Comparison of ENCODE assay signal across 13 cellular contexts in the genomic region with DNA sequence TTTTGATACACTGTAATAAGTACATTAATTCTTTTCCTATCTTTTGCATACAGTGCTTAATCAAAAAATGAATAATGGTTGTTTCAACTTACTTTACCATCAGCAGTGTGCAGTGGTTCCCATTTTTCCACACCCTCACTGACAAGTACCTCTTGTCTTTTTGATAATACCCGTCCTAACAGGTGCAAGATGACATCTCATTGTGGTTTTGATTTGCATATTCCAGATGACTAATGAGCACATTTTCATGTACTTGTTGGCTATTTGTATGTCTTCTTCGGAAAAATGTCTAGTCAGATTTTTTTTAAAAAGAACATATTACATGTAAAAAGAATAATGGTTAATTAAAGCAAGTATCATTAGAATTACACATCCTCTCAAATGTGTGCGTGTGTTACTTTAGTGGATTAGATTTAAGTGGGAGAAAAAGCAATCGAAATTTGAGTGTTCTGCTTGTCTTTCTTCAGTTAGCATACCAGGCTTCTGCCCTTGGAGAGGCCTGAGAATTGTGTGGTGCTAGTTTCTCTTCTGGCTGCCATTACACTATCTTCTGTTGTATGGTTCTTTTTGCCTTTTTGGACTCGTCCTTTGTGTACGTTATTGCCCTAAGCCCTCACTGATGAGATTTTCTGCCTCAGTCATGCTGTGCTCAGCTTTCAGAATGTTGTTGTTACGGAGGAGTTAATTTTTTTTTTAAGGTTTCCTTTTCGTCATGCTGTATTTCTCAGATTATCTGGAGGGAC.
A peak's percentile ranks its signal among the peaks of the same experiment; 100 is the strongest.
DNase-seq lines count a peak whose midpoint lies in the region; ATAC-seq and TF ChIP-seq lines count a peak whose summit lies in the region.
"Had no signal": no experiment of that assay in that cellular context is flagged by ENCODE, and none has a peak within 500 bp of the region (broad histone marks: within the 10 kb centered on the region; RNA-seq: fewer than 3 reads in every experiment).

No MANE protein-coding gene starts in this region.

- in situ Hi-C loops in KBM-7 (cut with MboI; ENCODE audit: low pct_unique_long_range_greater_than_20kb, low sequenced_read_pairs) = no loop called here

- DNase-seq in GM12865 (ENCODE audit: low read depth) (peak; percentile 44), adipocyte (ENCODE audit: low read depth) (no peak), OCI-M2 (lab: John Stamatoyannopoulos, UW; ENCODE audit: unreplicated experiment) (no peak), KBM-7 (no peak), dorsolateral prefrontal cortex (no peak)
- DNase-seq: AML-193; effector memory CD8-positive, alpha-beta T cell; heart right ventricle; lower lobe of right lung; NCI-H1048 had no signal

- TF ChIP-seq CTCF in GM12865 (IDR thresholded peaks at IDR 0.05; ENCODE audit: insufficient read depth, low read depth, low read length, missing control alignments) (no peak), dorsolateral prefrontal cortex (IDR thresholded peaks at IDR 0.05 in 54 of 56, conservative IDR thresholded peaks at IDR 0.05 in 2 of 56; ENCODE audit: low read depth in 1 of 56, partially characterized antibody in 56 of 56) (no peak)

- intact Hi-C loops in dorsolateral prefrontal cortex (cut with DNase I) = no loop called here

- H3K36me3 ChIP-seq in adipocyte (ENCODE audit: control insufficient read depth, insufficient read depth, low read length, severe bottlenecking) = no peaks in the 10 kb centered on the region
- H3K36me3 ChIP-seq: heart right ventricle, lower lobe of right lung had no signal

- no peaks in the 10 kb centered on the region for H3K9me3 ChIP-seq in adipocyte (ENCODE audit: control insufficient read depth, low read length)
- H3K9me3 ChIP-seq: heart right ventricle, lower lobe of right lung had no signal

- H3K27ac ChIP-seq in dorsolateral prefrontal cortex = no peak overlapping the region
- H3K27ac ChIP-seq: heart right ventricle, lower lobe of right lung had no signal

- H3K27me3 ChIP-seq in adipocyte (replicated peaks; ENCODE audit: control insufficient read depth, insufficient read depth, low read length) (no peaks in the 10 kb centered on the region), dorsolateral prefrontal cortex (no peaks in the 10 kb centered on the region)
- H3K27me3 ChIP-seq: heart right ventricle had no signal

- H3K9ac ChIP-seq in adipocyte (ENCODE audit: low read length) = peak overlapping the region; percentile 68

- H3K4me3 ChIP-seq in GM12865 (ENCODE audit: low read depth, low read length) (no peak overlapping the region), adipocyte (ENCODE audit: low read length) (peak overlapping the region; percentile 76), dorsolateral prefrontal cortex (peak overlapping the region in 9 of 59 donors; percentile 0 to 31 (median 12))
- H3K4me3 ChIP-seq: lower lobe of right lung had no signal

- peak; percentile 58 for ATAC-seq in GM21367 (IDR thresholded peaks at IDR 0.05; ENCODE audit: unreplicated experiment)
- peak; percentile 62 for ATAC-seq in HG03439 (IDR thresholded peaks at IDR 0.05; ENCODE audit: unreplicated experiment)
- no peak for ATAC-seq in GM19397 (IDR thresholded peaks at IDR 0.05; ENCODE audit: unreplicated experiment)
- ATAC-seq: effector memory CD8-positive, alpha-beta T cell; lower lobe of right lung had no signal

- peaks cover 15% of the 10 kb centered on the region for H3K4me1 ChIP-seq in adipocyte (ENCODE audit: control insufficient read depth, insufficient read depth, low read length)
- H3K4me1 ChIP-seq: lower lobe of right lung had no signal
